ENCODE assay signal across 1 cellular context in the genomic region with DNA sequence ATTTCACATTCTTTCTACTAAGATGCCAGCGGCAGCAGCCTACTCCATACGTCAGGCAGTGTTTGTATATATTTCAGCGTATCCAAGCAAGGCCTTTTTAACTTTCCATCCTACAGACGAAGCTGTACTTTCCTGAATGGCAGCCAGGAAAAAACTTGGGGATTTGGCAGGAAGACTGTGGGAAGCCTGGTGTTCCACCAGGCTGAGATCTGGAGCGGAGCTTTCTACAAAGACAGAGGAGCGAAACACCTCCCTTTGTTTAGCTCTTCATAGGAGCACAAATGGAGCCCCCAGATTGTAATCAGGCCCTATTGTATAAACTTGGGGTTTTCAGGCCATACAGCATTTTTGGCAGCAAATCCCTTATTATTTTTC.
TF ChIP-seq lines count a peak whose summit lies in the region.

No MANE protein-coding gene starts in this region.

TF ChIP-seq in liver, 16 proteins besides CTCF, POLR2A, EP300 and RAD21 (continued from another document):
- TF ChIP-seq, protein P1, sequence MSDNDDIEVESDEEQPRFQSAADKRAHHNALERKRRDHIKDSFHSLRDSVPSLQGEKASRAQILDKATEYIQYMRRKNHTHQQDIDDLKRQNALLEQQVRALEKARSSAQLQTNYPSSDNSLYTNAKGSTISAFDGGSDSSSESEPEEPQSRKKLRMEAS (IDR thresholded peaks at IDR 0.05) = no peak
- TF ChIP-seq FOXA2 (IDR thresholded peaks at IDR 0.05) = no peak
